8 cellular contexts compared by ENCODE assay signal in the genomic region with DNA sequence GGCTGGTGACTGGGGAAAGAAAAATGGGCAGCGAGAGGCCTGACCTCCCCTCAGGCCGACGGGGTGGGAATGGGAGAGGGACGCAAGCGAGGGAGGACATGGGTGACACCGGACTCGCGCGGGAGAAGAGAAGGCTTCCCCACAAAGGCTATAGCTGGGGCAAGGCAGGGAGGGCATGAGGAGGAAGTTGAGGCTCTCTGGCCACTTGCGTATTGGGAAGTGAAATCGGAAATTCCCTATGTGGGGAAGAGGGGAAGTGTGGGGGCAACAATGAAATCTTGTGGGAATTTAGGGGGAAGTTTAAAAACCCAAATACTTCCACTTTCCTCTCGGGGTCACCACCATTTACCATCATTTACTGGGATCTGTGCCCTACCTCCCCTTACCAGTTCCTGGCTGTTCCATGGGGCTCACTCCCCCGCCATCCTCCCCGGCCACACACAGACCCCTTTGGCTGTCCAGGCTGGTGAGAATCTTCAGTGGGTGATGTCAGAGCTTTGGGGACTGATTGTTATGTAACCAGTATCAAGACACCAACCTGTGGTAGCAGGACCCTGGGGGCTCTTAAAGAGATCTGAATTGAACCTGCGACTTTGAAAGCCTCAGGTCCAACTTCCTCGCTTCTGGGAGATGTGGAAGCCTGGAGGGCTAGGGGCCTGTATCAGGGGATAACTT. TPM values are rescaled to one million over a fixed set of nuclear protein-coding genes. Genes with fewer than 3 reads are reported as not detected.
DNase-seq lines count a peak whose midpoint lies in the region; ATAC-seq lines count a peak whose summit lies in the region.

No MANE protein-coding gene starts in this region.

- H3K27ac Mint-ChIP-seq in activated T-helper 17 cell treated with anti-CD3 and anti-CD28 coated beads, Interleukin-2, amount 50 U/mL, for 72 hours: peak overlapping the region; percentile 89
- H3K27ac Mint-ChIP-seq in stimulated activated naive B cell treated with anti-CD40 and anti-IgM and Interleukin-4, amounts not matched to agents 10 μg/mL and 1 μg/mL and 100 μg/mL, for 72 hours: peak overlapping the region; percentile 95

- H3K9me3 Mint-ChIP-seq in activated T-helper 17 cell treated with anti-CD3 and anti-CD28 coated beads, Interleukin-2, amount 50 U/mL, for 72 hours: no peaks in the 10 kb centered on the region
- H3K9me3 Mint-ChIP-seq in stimulated activated naive B cell treated with anti-CD40 and anti-IgM and Interleukin-4, amounts not matched to agents 10 μg/mL and 1 μg/mL and 100 μg/mL, for 72 hours: no peaks in the 10 kb centered on the region

- peaks cover 42% of the 10 kb centered on the region for H3K4me1 Mint-ChIP-seq in activated T-helper 17 cell treated with anti-CD3 and anti-CD28 coated beads, Interleukin-2, amount 50 U/mL, for 72 hours
- H3K4me1 Mint-ChIP-seq in stimulated activated naive B cell treated with anti-CD40 and anti-IgM and Interleukin-4, amounts not matched to agents 10 μg/mL and 1 μg/mL and 100 μg/mL, for 72 hours: peaks cover 55 to 73% of the 10 kb centered on the region in 2 donors

- no peaks in the 10 kb centered on the region for H3K27me3 ChIP-seq in iPS-15b (ENCODE audit: control insufficient read depth, insufficient read depth, low read length)

- H3K27me3 Mint-ChIP-seq in activated T-helper 17 cell treated with anti-CD3 and anti-CD28 coated beads, Interleukin-2, amount 50 U/mL, for 72 hours: no peaks in the 10 kb centered on the region
- H3K27me3 Mint-ChIP-seq in stimulated activated naive B cell treated with anti-CD40 and anti-IgM and Interleukin-4, amounts not matched to agents 10 μg/mL and 1 μg/mL and 100 μg/mL, for 72 hours: no peaks in the 10 kb centered on the region

- ATAC-seq in Right ventricle myocardium superior (ENCODE audit: poor library complexity) (peak; percentile 4), HG03280 (IDR thresholded peaks at IDR 0.05; ENCODE audit: unreplicated experiment) (no peak)
- no peak for ATAC-seq in activated T-helper 17 cell treated with anti-CD3 and anti-CD28 coated beads, Interleukin-2, amount 50 U/mL, for 72 hours (replicated peaks)
- ATAC-seq in stimulated activated naive B cell treated with anti-CD40 and anti-IgM and Interleukin-4, amounts not matched to agents 10 μg/mL and 1 μg/mL and 100 μg/mL, for 72 hours (replicated peaks): peak in 1 of 2 donors; percentile 3

- H3K36me3 Mint-ChIP-seq in activated T-helper 17 cell treated with anti-CD3 and anti-CD28 coated beads, Interleukin-2, amount 50 U/mL, for 72 hours (ENCODE audit: low read depth): peaks cover 39% of the 10 kb centered on the region
- peaks cover 30 to 39% of the 10 kb centered on the region in 2 donors for H3K36me3 Mint-ChIP-seq in stimulated activated naive B cell treated with anti-CD40 and anti-IgM and Interleukin-4, amounts not matched to agents 10 μg/mL and 1 μg/mL and 100 μg/mL, for 72 hours

- H3K4me3 Mint-ChIP-seq in activated T-helper 17 cell treated with anti-CD3 and anti-CD28 coated beads, Interleukin-2, amount 50 U/mL, for 72 hours: peak overlapping the region; percentile 99
- H3K4me3 Mint-ChIP-seq in stimulated activated naive B cell treated with anti-CD40 and anti-IgM and Interleukin-4, amounts not matched to agents 10 μg/mL and 1 μg/mL and 100 μg/mL, for 72 hours: peak overlapping the region; percentile 94 to 98

- peak overlapping the region; percentile 77 for H3K4me3 ChIP-seq in iPS-15b (ENCODE audit: low read depth, low read length)

- no peaks in the 10 kb centered on the region for H3K9me3 ChIP-seq in iPS-15b (ENCODE audit: control insufficient read depth, insufficient read depth, low read length)

- peaks cover 2% of the 10 kb centered on the region for H3K36me3 ChIP-seq in iPS-15b (ENCODE audit: control insufficient read depth, insufficient read depth, low read length)

- peaks cover 4% of the 10 kb centered on the region for H3K4me1 ChIP-seq in iPS-15b (ENCODE audit: control insufficient read depth, insufficient read depth, low read length)

- DNase-seq in Right ventricle myocardium superior (no peak), cardiac septum (ENCODE audit: low spot score) (no peak), DMS 273 treated with DMSO at 0.1 percent for 48 hours (lab: John Stamatoyannopoulos, UW) (no peak)
- DNase-seq in stimulated activated naive B cell treated with anti-CD40 and anti-IgM and Interleukin-4, amounts not matched to agents 10 μg/mL and 1 μg/mL and 100 μg/mL, for 72 hours: peak; percentile 34
- DNase-seq in stimulated activated CD4-positive, alpha-beta T cell treated with anti-CD3 and anti-CD28 coated beads, Interleukin-4, amount 100 ng/mL, for 1 hour: no peak

- intact Hi-C loops in Right ventricle myocardium superior (cut with DNase I): no loop called here
- intact Hi-C loops in cardiac septum (cut with DNase I): no loop called here

- peak overlapping the region; percentile 87 for H3K9ac ChIP-seq in iPS-15b (ENCODE audit: low read depth, low read length)

RNA-seq across cellular contexts. Expression of a gene that starts 0.9 kb away (rescaled TPM):
- 47.4 TPM for total RNA-seq in Right ventricle myocardium superior
- 50.9 TPM for total RNA-seq in cardiac septum
- total RNA-seq in activated T-helper 17 cell treated with anti-CD3 and anti-CD28 coated beads, Interleukin-2, amount 50 U/mL, for 72 hours: 100 to 1,000 TPM in 1 of 2 donors, 10 to 100 TPM in 1; 96.5 to 107 TPM

RNA-seq across cellular contexts. Expression of a gene that starts 34.9 kb away (rescaled TPM):
- total RNA-seq in Right ventricle myocardium superior (0.35 TPM), cardiac septum (1.2 TPM)
- under 1 TPM; 0.37 to 0.71 TPM for total RNA-seq in activated T-helper 17 cell treated with anti-CD3 and anti-CD28 coated beads, Interleukin-2, amount 50 U/mL, for 72 hours

RNA-seq across cellular contexts. Expression of a gene that starts 37.6 kb away (rescaled TPM):
- total RNA-seq in Right ventricle myocardium superior: 11.5 TPM
- total RNA-seq in cardiac septum: 14.6 TPM
- total RNA-seq in activated T-helper 17 cell treated with anti-CD3 and anti-CD28 coated beads, Interleukin-2, amount 50 U/mL, for 72 hours: 10 to 100 TPM; 20.9 to 23.1 TPM

RNA-seq across cellular contexts. Expression of a gene that starts 45.1 kb away (rescaled TPM):
- total RNA-seq in Right ventricle myocardium superior (20.6 TPM), cardiac septum (24.9 TPM)
- total RNA-seq in activated T-helper 17 cell treated with anti-CD3 and anti-CD28 coated beads, Interleukin-2, amount 50 U/mL, for 72 hours: 10 to 100 TPM; 14.6 to 43.0 TPM

RNA-seq across cellular contexts. Expression of a gene that starts 56.3 kb away (rescaled TPM):
- total RNA-seq in Right ventricle myocardium superior (not detected), cardiac septum (not detected)
- total RNA-seq in activated T-helper 17 cell treated with anti-CD3 and anti-CD28 coated beads, Interleukin-2, amount 50 U/mL, for 72 hours: under 1 TPM in 1 of 2 donors, not detected in 1; 0.43 TPM
